ENCODE assay signal across 10 cellular contexts in genomic region chr10:80487791-80488538, GRCh38. TPM values are rescaled to one million over a fixed set of nuclear protein-coding genes. Genes with fewer than 3 reads are reported as not detected.
DNase-seq lines count a peak whose midpoint lies in the region; ATAC-seq, FAIRE-seq and TF ChIP-seq lines count a peak whose summit lies in the region.
"Had no signal": no experiment of that assay in that cellular context is flagged by ENCODE, and none has a peak within 500 bp of the region (broad histone marks: within the 10 kb centered on the region; RNA-seq: fewer than 3 reads in every experiment).

No MANE protein-coding gene starts in this region.

- no peak overlapping the region for H2AFZ ChIP-seq in SK-N-SH (ENCODE audit: low read depth)

- H3K27ac Mint-ChIP-seq in CD4-positive, alpha-beta T cell = peak overlapping the region; percentile 78
- peak overlapping the region; percentile 86 to 94 for H3K27ac Mint-ChIP-seq in T-cell
- H3K27ac Mint-ChIP-seq in activated naive CD8-positive, alpha-beta T cell treated with anti-CD3 and anti-CD28 coated beads for 36 hours = peak overlapping the region; percentile 96
- H3K27ac Mint-ChIP-seq in naive thymus-derived CD8-positive, alpha-beta T cell = peak overlapping the region; percentile 83 to 98 (median 95)
- H3K27ac Mint-ChIP-seq: nephron had no signal

- no peak for TF ChIP-seq POLR2A in H54 (IDR thresholded peaks at IDR 0.05; ENCODE audit: low read depth, low read length)

- CTCF ChIA-PET in CD4-positive, alpha-beta T cell (lab: Charles Lee) = interaction anchor here (1.0 to 7.3 kb wide), 7 partner anchors 10 to 44 kb away, joined by 4 to 55 read pairs (median 5); no protein-coding TSS in a partner anchor
- CTCF ChIA-PET in T-cell (lab: Charles Lee) = interaction anchor here (0.6 to 1.9 kb wide), 9 partner anchors 17 to 303 kb away, joined by 3 to 7 read pairs (median 4); no protein-coding TSS in a partner anchor
- CTCF ChIA-PET in SK-N-SH (lab: Yijun Ruan, JAX) = interaction anchor here (1.8 to 11.4 kb wide), 3 partner anchors 16 to 44 kb away, joined by 5 to 82 read pairs (median 8); no protein-coding TSS in a partner anchor

- peak overlapping the region; percentile 84 for H3K27ac ChIP-seq in CD4-positive, alpha-beta T cell (ENCODE audit: low read depth, low read length)
- H3K27ac ChIP-seq in SK-N-SH (ENCODE audit: low read depth in 2 of 2, low read length in 1 of 2) = no peak overlapping the region
- no peak overlapping the region for H3K27ac ChIP-seq in caudate nucleus (ENCODE audit: low read depth, low read length)

- peaks cover 100% of the 10 kb centered on the region for H3K79me2 ChIP-seq in SK-N-SH (ENCODE audit: insufficient read depth)

- WGBS in SK-N-SH (ENCODE audit: low lambda C conversion rate) = 95% methylated on average over 14 of the region's 14 CpGs

- no peak for TF ChIP-seq CTCF in CD4-positive, alpha-beta T cell (IDR thresholded peaks at IDR 0.05)
- no peak for TF ChIP-seq CTCF in SK-N-SH (IDR thresholded peaks at IDR 0.05)

- H3K9me3 ChIP-seq in CD4-positive, alpha-beta T cell (ENCODE audit: control insufficient read depth, low read length) = no peaks in the 10 kb centered on the region
- no peaks in the 10 kb centered on the region for H3K9me3 ChIP-seq in SK-N-SH

- no peaks in the 10 kb centered on the region for H3K9me3 Mint-ChIP-seq in CD4-positive, alpha-beta T cell
- H3K9me3 Mint-ChIP-seq in T-cell = peaks cover 0 to 7% (median 0%) of the 10 kb centered on the region in 3 donors
- H3K9me3 Mint-ChIP-seq in activated naive CD8-positive, alpha-beta T cell treated with anti-CD3 and anti-CD28 coated beads for 36 hours = no peaks in the 10 kb centered on the region
- H3K9me3 Mint-ChIP-seq in naive thymus-derived CD8-positive, alpha-beta T cell = no peaks in the 10 kb centered on the region
- H3K9me3 Mint-ChIP-seq: nephron had no signal

- H3K9ac ChIP-seq in SK-N-SH = no peak overlapping the region

- H3K4me2 ChIP-seq in SK-N-SH = no peak overlapping the region

- peak overlapping the region; percentile 56 for H3K4me3 Mint-ChIP-seq in CD4-positive, alpha-beta T cell
- peak overlapping the region; percentile 57 to 71 (median 68) for H3K4me3 Mint-ChIP-seq in T-cell
- peak overlapping the region; percentile 51 for H3K4me3 Mint-ChIP-seq in activated naive CD8-positive, alpha-beta T cell treated with anti-CD3 and anti-CD28 coated beads for 36 hours
- H3K4me3 Mint-ChIP-seq in naive thymus-derived CD8-positive, alpha-beta T cell = peak overlapping the region; percentile 71 to 91 (median 80)
- H3K4me3 Mint-ChIP-seq: nephron had no signal

- H3K9me2 ChIP-seq in SK-N-SH = no peaks in the 10 kb centered on the region

- no peaks in the 10 kb centered on the region for H3K27me3 Mint-ChIP-seq in CD4-positive, alpha-beta T cell
- H3K27me3 Mint-ChIP-seq in T-cell = no peaks in the 10 kb centered on the region
- no peaks in the 10 kb centered on the region for H3K27me3 Mint-ChIP-seq in activated naive CD8-positive, alpha-beta T cell treated with anti-CD3 and anti-CD28 coated beads for 36 hours
- no peaks in the 10 kb centered on the region for H3K27me3 Mint-ChIP-seq in naive thymus-derived CD8-positive, alpha-beta T cell

- POLR2A ChIA-PET in CD4-positive, alpha-beta T cell (lab: Charles Lee) = interaction anchor here (0.6 to 11.8 kb wide), 8 partner anchors 11 to 1043 kb away, joined by 3 to 420 read pairs (median 10); partner anchors contain the start of gene TSPAN14
- POLR2A ChIA-PET in T-cell (lab: Charles Lee) (no interaction called here), SK-N-SH (lab: Yijun Ruan, JAX) (no interaction called here)
- POLR2A ChIA-PET in naive thymus-derived CD8-positive, alpha-beta T cell (lab: Charles Lee) = interaction anchor here (1.3 to 13.9 kb wide), 6 partner anchors 13 to 300 kb away, joined by 5 to 643 read pairs (median 13); partner anchors contain the start of gene TSPAN14

- peak; percentile 62 for ATAC-seq in CD4-positive, alpha-beta T cell (ENCODE audit: poor library complexity)
- ATAC-seq in T-cell (replicated peaks in 1 of 4) = peak; percentile 71 to 79 (median 76)
- peak; percentile 72 to 79 for ATAC-seq in naive thymus-derived CD8-positive, alpha-beta T cell

- peaks cover 99% of the 10 kb centered on the region for H3K4me1 Mint-ChIP-seq in CD4-positive, alpha-beta T cell (ENCODE audit: low read depth)
- H3K4me1 Mint-ChIP-seq in T-cell = peaks cover 97 to 99% (median 97%) of the 10 kb centered on the region in 3 donors
- peaks cover 94% of the 10 kb centered on the region for H3K4me1 Mint-ChIP-seq in activated naive CD8-positive, alpha-beta T cell treated with anti-CD3 and anti-CD28 coated beads for 36 hours
- H3K4me1 Mint-ChIP-seq in naive thymus-derived CD8-positive, alpha-beta T cell = peaks cover 60 to 98% (median 93%) of the 10 kb centered on the region in 4 donors

- H3K36me3 Mint-ChIP-seq in CD4-positive, alpha-beta T cell (ENCODE audit: low read depth) = peaks cover 77% of the 10 kb centered on the region
- peaks cover 46% of the 10 kb centered on the region for H3K36me3 Mint-ChIP-seq in T-cell
- peaks cover 59% of the 10 kb centered on the region for H3K36me3 Mint-ChIP-seq in activated naive CD8-positive, alpha-beta T cell treated with anti-CD3 and anti-CD28 coated beads for 36 hours
- H3K36me3 Mint-ChIP-seq in naive thymus-derived CD8-positive, alpha-beta T cell = peaks cover 11 to 53% (median 27%) of the 10 kb centered on the region in 3 donors

- intact Hi-C loops in CD4-positive, alpha-beta T cell (cut with DNase I, micrococcal nuclease) = loop anchor here (2.0 to 10.0 kb wide), 4 partner anchors 13 to 283 kb away; partner anchors contain the start of gene ANXA11 (in 1 of the 2)

- H4K20me1 ChIP-seq in SK-N-SH (ENCODE audit: insufficient read depth) = peaks cover 61% of the 10 kb centered on the region

- H3K4me3 ChIP-seq in SK-N-SH (ENCODE audit: low read depth in 2 of 2, low read length in 1 of 2) = no peak overlapping the region

- H3K4me1 ChIP-seq in SK-N-SH (ENCODE audit: control insufficient read depth in 1 of 2, insufficient read depth in 2 of 2, low read depth in 1 of 2, low read length in 1 of 2) = peaks cover 0 to 6% of the 10 kb centered on the region in 2 experiments; a peak in 1 of 4 replicates

- H3K27me3 ChIP-seq in CD4-positive, alpha-beta T cell (ENCODE audit: control insufficient read depth, insufficient read depth, low read length) = no peaks in the 10 kb centered on the region
- no peaks in the 10 kb centered on the region for H3K27me3 ChIP-seq in SK-N-SH (ENCODE audit: insufficient read depth)

- TF ChIP-seq EP300 in SK-N-SH (IDR thresholded peaks at IDR 0.05; ENCODE audit: borderline replicate concordance in 1 of 2, low read depth in 1 of 2, low read length in 1 of 2) = no peak

- no peak for FAIRE-seq in H54 (lab: Jason Lieb, UNC)
- FAIRE-seq: endometrium had no signal

- TF ChIP-seq RAD21 in SK-N-SH (IDR thresholded peaks at IDR 0.05; ENCODE audit: low read length) = no peak

- peaks cover 6% of the 10 kb centered on the region for H3F3A ChIP-seq in SK-N-SH (replicated peaks; ENCODE audit: insufficient read depth)

- peaks cover 8 to 17% of the 10 kb centered on the region in 2 experiments for H3K36me3 ChIP-seq in SK-N-SH (replicated peaks in 1 of 2; ENCODE audit: control insufficient read depth in 1 of 2, insufficient read depth in 2 of 2, low read length in 1 of 2)

- DNase-seq in CD4-positive, alpha-beta T cell = peak in 9 of 10 experiments; percentile 43 to 63 (median 51)
- DNase-seq in T-cell = peak in 32 of 34 experiments; percentile 39 to 73 (median 60)
- DNase-seq in activated naive CD8-positive, alpha-beta T cell treated with anti-CD3 and anti-CD28 coated beads for 36 hours = peak; percentile 68
- DNase-seq in naive thymus-derived CD8-positive, alpha-beta T cell = peak in 8 of 10 donors; percentile 42 to 80 (median 64)
- no peak for DNase-seq in SK-N-SH
- no peak for DNase-seq in hepatic stellate cell (ENCODE audit: low spot score)
- no peak for DNase-seq in caudate nucleus (lab: John Stamatoyannopoulos, UW)
- DNase-seq in H54 (ENCODE audit: insufficient read length, low spot score) = no peak

TF ChIP-seq in SK-N-SH, 30 proteins besides CTCF, POLR2A, EP300 and RAD21:
- TF ChIP-seq FOXJ3 (CRISPR knock-in tag; IDR thresholded peaks at IDR 0.05) = no peak
- TF ChIP-seq MXI1 (IDR thresholded peaks at IDR 0.05; ENCODE audit: low read depth, low read length) = no peak
- TF ChIP-seq JUND (IDR thresholded peaks at IDR 0.05) = no peak
- no peak for TF ChIP-seq USF1 (IDR thresholded peaks at IDR 0.05; ENCODE audit: borderline replicate concordance, low read depth)
- no peak for TF ChIP-seq SMC3 (IDR thresholded peaks at IDR 0.05; ENCODE audit: low read depth, low read length)
TF ChIP-seq in SK-N-SH: peak in this region for 0.

RNA-seq across cellular contexts. Expression of gene TSPAN14, which starts 33.9 kb away (rescaled TPM):
- 100 to 1,000 TPM; 167 to 168 TPM for total RNA-seq in CD4-positive, alpha-beta T cell
- total RNA-seq in T-cell = 100 to 1,000 TPM; 130 to 204 (median 194) TPM
- total RNA-seq in activated naive CD8-positive, alpha-beta T cell treated with anti-CD3 and anti-CD28 coated beads for 36 hours = 10 to 100 TPM; 39.6 to 40.4 TPM
- total RNA-seq in naive thymus-derived CD8-positive, alpha-beta T cell = 100 to 1,000 TPM; 163 to 165 TPM
- 100 to 1,000 TPM; 152 to 293 (median 155) TPM for polyA plus RNA-seq in naive thymus-derived CD8-positive, alpha-beta T cell
- 44.0 and 78.1 TPM in 2 replicates for polyA plus RNA-seq in SK-N-SH (2012; rRNA removed)
- polyA plus RNA-seq in SK-N-SH (2012; cell fraction: cytosol; rRNA removed) = 42.5 and 64.1 TPM in 2 replicates
- polyA plus RNA-seq in SK-N-SH (2012; cell fraction: nucleus; rRNA removed) = 57.0 and 58.9 TPM in 2 replicates

RNA-seq across cellular contexts. Expression of gene SH2D4B, which starts 49.7 kb away (rescaled TPM):
- total RNA-seq in CD4-positive, alpha-beta T cell = under 1 TPM; 0.16 to 0.31 TPM
- total RNA-seq in T-cell = under 1 TPM; 0.12 to 0.26 (median 0.23) TPM
- under 1 TPM; 0.08 to 0.18 TPM for total RNA-seq in activated naive CD8-positive, alpha-beta T cell treated with anti-CD3 and anti-CD28 coated beads for 36 hours
- total RNA-seq in naive thymus-derived CD8-positive, alpha-beta T cell = under 1 TPM; 0.11 to 0.36 TPM
- not detected for polyA plus RNA-seq in naive thymus-derived CD8-positive, alpha-beta T cell
- polyA plus RNA-seq in SK-N-SH (2012; rRNA removed) = not detected in 2 replicates
- not detected in 2 replicates for polyA plus RNA-seq in SK-N-SH (2012; cell fraction: cytosol; rRNA removed)
- not detected in 2 replicates for polyA plus RNA-seq in SK-N-SH (2012; cell fraction: nucleus; rRNA removed)

Comparison
In these comparisons a context has a peak if more than half of its experiments do, and no peak if none do; other contexts are left out.
1. DNase-seq: peak in CD4-positive, alpha-beta T cell (9 of 10), T-cell (32 of 34), activated naive CD8-positive, alpha-beta T cell treated with anti-CD3 and anti-CD28 coated beads for 36 hours (single experiment) and naive thymus-derived CD8-positive, alpha-beta T cell (8 of 10); none in SK-N-SH (single experiment), hepatic stellate cell (single experiment), caudate nucleus (0 of 61) and H54 (single experiment).
2. POLR2A ChIA-PET loops: an anchor here in CD4-positive, alpha-beta T cell (0.6 to 11.8 kb wide) and naive thymus-derived CD8-positive, alpha-beta T cell (1.3 to 13.9 kb wide); none called in T-cell and SK-N-SH.
3. Peak in every context shown above with its lines, with median percentiles within 50 percentile points of each other: ATAC-seq, H3K27ac Mint-ChIP-seq and H3K4me3 Mint-ChIP-seq.